ENCODE assay signal across 21 cellular contexts in genomic region chr5:75648712-75649111, GRCh38. TPM values are rescaled to one million over a fixed set of nuclear protein-coding genes. Genes with fewer than 3 reads are reported as not detected.
DNase-seq lines count a peak whose midpoint lies in the region; ATAC-seq and TF ChIP-seq lines count a peak whose summit lies in the region.
"Had no signal": no experiment of that assay in that cellular context is flagged by ENCODE, and none has a peak within 500 bp of the region (broad histone marks: within the 10 kb centered on the region; RNA-seq: fewer than 3 reads in every experiment).

No MANE protein-coding gene starts in this region.

- H3F3A ChIP-seq in PC-3 (ENCODE audit: low read length, unreplicated experiment) = no peaks in the 10 kb centered on the region

- H3K36me3 ChIP-seq in colonic mucosa (no peaks in the 10 kb centered on the region), PC-3 (ENCODE audit: low read depth, low read length) (no peaks in the 10 kb centered on the region)
- H3K36me3 ChIP-seq: gastroesophageal sphincter, upper lobe of right lung had no signal

- no peaks in the 10 kb centered on the region for H4K20me1 ChIP-seq in PC-3 (ENCODE audit: low read length)

- POLR2A ChIA-PET in PC-3 (lab: Charles Lee; ENCODE audit: unreplicated experiment) = no interaction called here

- peak overlapping the region in 1 of 2 donors; percentile 82 for H3K27ac Mint-ChIP-seq in activated naive CD4-positive, alpha-beta T cell treated with anti-CD3 and anti-CD28 coated beads, Interleukin-2, amount 50 U/mL, for 72 hours
- no peak overlapping the region for H3K27ac Mint-ChIP-seq in stimulated activated naive B cell treated with anti-CD40 and anti-IgM and Interleukin-4, amounts not matched to agents 10 μg/mL and 1 μg/mL and 100 μg/mL, for 72 hours
- H3K27ac Mint-ChIP-seq: CD14-positive monocyte had no signal

- ATAC-seq in activated naive CD4-positive, alpha-beta T cell treated with anti-CD3 and anti-CD28 coated beads, Interleukin-2, amount 50 U/mL, for 72 hours = peak; percentile 77 to 100
- peak; percentile 58 for ATAC-seq in HG02759 (IDR thresholded peaks at IDR 0.05; ENCODE audit: unreplicated experiment)
- peak; percentile 61 to 86 for ATAC-seq in stimulated activated naive B cell treated with anti-CD40 and anti-IgM and Interleukin-4, amounts not matched to agents 10 μg/mL and 1 μg/mL and 100 μg/mL, for 72 hours (replicated peaks)
- ATAC-seq in PC-3 = no peak
- ATAC-seq: gastroesophageal sphincter, right cardiac atrium, upper lobe of right lung had no signal

- H3K9ac ChIP-seq in colonic mucosa (ENCODE audit: low read depth in 2 of 2, low read length in 2 of 2) (no peak overlapping the region), PC-3 (ENCODE audit: low read length) (no peak overlapping the region)

- H3K9me3 Mint-ChIP-seq in activated naive CD4-positive, alpha-beta T cell treated with anti-CD3 and anti-CD28 coated beads, Interleukin-2, amount 50 U/mL, for 72 hours = peaks cover 0 to 12% of the 10 kb centered on the region in 2 donors
- H3K9me3 Mint-ChIP-seq in stimulated activated naive B cell treated with anti-CD40 and anti-IgM and Interleukin-4, amounts not matched to agents 10 μg/mL and 1 μg/mL and 100 μg/mL, for 72 hours = peaks cover 0 to 2% of the 10 kb centered on the region in 2 donors

- no peak overlapping the region for H3K4me3 Mint-ChIP-seq in stimulated activated naive B cell treated with anti-CD40 and anti-IgM and Interleukin-4, amounts not matched to agents 10 μg/mL and 1 μg/mL and 100 μg/mL, for 72 hours
- H3K4me3 Mint-ChIP-seq: CD14-positive monocyte, IgD-negative memory B cell had no signal

- H3K27me3 Mint-ChIP-seq in stimulated activated naive B cell treated with anti-CD40 and anti-IgM and Interleukin-4, amounts not matched to agents 10 μg/mL and 1 μg/mL and 100 μg/mL, for 72 hours = no peaks in the 10 kb centered on the region
- H3K27me3 Mint-ChIP-seq: IgD-negative memory B cell had no signal

- peaks cover 4 to 7% of the 10 kb centered on the region in 2 donors for H3K4me1 Mint-ChIP-seq in stimulated activated naive B cell treated with anti-CD40 and anti-IgM and Interleukin-4, amounts not matched to agents 10 μg/mL and 1 μg/mL and 100 μg/mL, for 72 hours
- H3K4me1 Mint-ChIP-seq: CD14-positive monocyte had no signal

- H3K4me1 ChIP-seq in colonic mucosa = no peaks in the 10 kb centered on the region
- H3K4me1 ChIP-seq in PC-3 (ENCODE audit: insufficient read depth, low read length) = peaks cover 11% of the 10 kb centered on the region
- H3K4me1 ChIP-seq: gastroesophageal sphincter, upper lobe of right lung had no signal

- H3K79me2 ChIP-seq in PC-3 (ENCODE audit: low read length) = no peaks in the 10 kb centered on the region

- CTCF ChIA-PET in PC-3 (lab: Charles Lee) = no interaction called here

- no TSS peak for BruUV-seq in PC-3 (replicated peaks; lab: Mats Ljungman, UMichigan)

- no peaks in the 10 kb centered on the region for H3K36me3 Mint-ChIP-seq in activated naive CD4-positive, alpha-beta T cell treated with anti-CD3 and anti-CD28 coated beads, Interleukin-2, amount 50 U/mL, for 72 hours
- peaks cover 0 to 2% of the 10 kb centered on the region in 2 donors for H3K36me3 Mint-ChIP-seq in stimulated activated naive B cell treated with anti-CD40 and anti-IgM and Interleukin-4, amounts not matched to agents 10 μg/mL and 1 μg/mL and 100 μg/mL, for 72 hours
- H3K36me3 Mint-ChIP-seq: CD14-positive monocyte, IgD-negative memory B cell had no signal

- H3K27me3 ChIP-seq in colonic mucosa (no peaks in the 10 kb centered on the region), PC-3 (ENCODE audit: low read length) (no peaks in the 10 kb centered on the region)
- H3K27me3 ChIP-seq: gastroesophageal sphincter, upper lobe of right lung had no signal

- H3K9me3 ChIP-seq in colonic mucosa = no peaks in the 10 kb centered on the region
- H3K9me3 ChIP-seq in PC-3 (ENCODE audit: low read length) = no peaks in the 10 kb centered on the region
- H3K9me3 ChIP-seq: gastroesophageal sphincter, upper lobe of right lung had no signal

- TF ChIP-seq CTCF in colonic mucosa (IDR thresholded peaks at IDR 0.05) = no peak
- no peak for TF ChIP-seq CTCF in PC-3 (conservative IDR thresholded peaks at IDR 0.05; ENCODE audit: low read depth, low read length)

- H2AFZ ChIP-seq in PC-3 (ENCODE audit: low read length) = no peak overlapping the region

- H3K27ac ChIP-seq in colonic mucosa (peak overlapping the region; percentile 31), PC-3 (ENCODE audit: low read length) (no peak overlapping the region)
- H3K27ac ChIP-seq: gastroesophageal sphincter, upper lobe of right lung, VCaP had no signal

- no peak overlapping the region for H3K4me2 ChIP-seq in PC-3 (ENCODE audit: low read length)

- H3K9me2 ChIP-seq in PC-3 (replicated peaks; ENCODE audit: low read length) = no peaks in the 10 kb centered on the region

- intact Hi-C loops in colonic mucosa (cut with DNase I) (no loop called here), PC-3 (cut with micrococcal nuclease) (no loop called here)

- DNase-seq in activated naive CD4-positive, alpha-beta T cell treated with anti-CD3 and anti-CD28 coated beads, Interleukin-2, amount 50 U/mL, for 72 hours (ENCODE audit: low spot score in 2 of 2) = peak in 1 of 2 donors; percentile 21
- no peak for DNase-seq in activated naive CD4-positive, alpha-beta T cell (lab: John Stamatoyannopoulos, UW)
- DNase-seq in colonic mucosa = peak; percentile 44
- DNase-seq in stimulated activated naive B cell treated with anti-CD40 and anti-IgM and Interleukin-4, amounts not matched to agents 10 μg/mL and 1 μg/mL and 100 μg/mL, for 72 hours = no peak
- DNase-seq in NCI-H510A (lab: John Stamatoyannopoulos, UW) = no peak
- no peak for DNase-seq in UCSD-AML1 (lab: John Stamatoyannopoulos, UW; ENCODE audit: unreplicated experiment)
- no peak for DNase-seq in PC-3
- DNase-seq: ACHN; activated CD8-positive, alpha-beta memory T cell treated with anti-CD3 and anti-CD28 coated beads for 24 hours; central memory CD4-positive, alpha-beta T cell; DMS153; NCI-H1930; NCI-H446 treated with DMSO at 0.1 percent for 48 hours; occipital lobe; right cardiac atrium; upper lobe of right lung had no signal

- H3K4me3 ChIP-seq in colonic mucosa (no peak overlapping the region), PC-3 (ENCODE audit: low read length) (no peak overlapping the region)
- H3K4me3 ChIP-seq: gastroesophageal sphincter, upper lobe of right lung had no signal

RNA-seq across cellular contexts. Expression of gene ANKDD1B, which starts 37.5 kb away (rescaled TPM):
- total RNA-seq in activated naive CD4-positive, alpha-beta T cell treated with anti-CD3 and anti-CD28 coated beads, Interleukin-2, amount 50 U/mL, for 72 hours = under 1 TPM in 1 of 2 donors, not detected in 1; 0.19 TPM
- total RNA-seq in colonic mucosa (1 to 10 TPM; 3.6 to 6.3 TPM), PC-3 (2014; rRNA removed) (0.04 TPM in 1 of 2 replicates, not detected in the other)
